1 cellular context compared by ENCODE assay signal in the genomic region with DNA sequence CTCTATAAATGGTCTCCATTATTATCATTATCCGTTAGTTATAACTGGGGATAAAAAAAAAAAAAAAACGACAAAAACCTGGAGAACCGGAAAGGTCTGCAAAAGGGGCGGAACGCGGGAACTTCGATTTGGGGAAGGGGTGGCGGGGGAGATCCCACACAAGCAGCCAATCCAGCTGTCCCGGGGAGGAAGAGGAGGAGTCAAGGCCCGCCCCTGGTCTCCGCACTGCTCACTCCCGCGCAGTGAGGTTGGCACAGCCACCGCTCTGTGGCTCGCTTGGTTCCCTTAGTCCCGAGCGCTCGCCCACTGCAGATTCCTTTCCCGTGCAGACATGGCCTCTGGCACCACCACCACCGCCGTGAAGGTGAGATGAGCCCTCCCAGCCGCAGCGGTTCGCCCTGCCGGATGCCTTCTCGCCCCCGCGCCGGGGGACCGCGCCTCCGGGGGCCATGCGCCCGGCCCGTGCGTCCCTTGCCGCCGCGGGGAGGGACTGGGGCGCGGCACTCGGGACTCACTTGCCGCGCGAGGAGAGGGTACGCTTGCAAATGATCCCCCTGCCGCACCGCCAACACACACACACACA.
A peak's percentile ranks its signal among the peaks of the same experiment; 100 is the strongest.
TF ChIP-seq lines count a peak whose summit lies in the region.

Gene MTAP (plus strand): TSS at position 219 of the 583 bp plus-strand sequence. CDS start 113 bp downstream, at position 332.

TF ChIP-seq in H1, 55 proteins besides CTCF, POLR2A, EP300 and RAD21:
- no peak for TF ChIP-seq POU5F1 (IDR thresholded peaks at IDR 0.05; ENCODE audit: low read depth, low read length)
- TF ChIP-seq SP4 (IDR thresholded peaks at IDR 0.05; ENCODE audit: low read length): no peak
- TF ChIP-seq CBX5 (IDR thresholded peaks at IDR 0.05; ENCODE audit: low read depth, low read length): no peak
- TF ChIP-seq TAF7 (optimal IDR thresholded peaks at IDR 0.05; ENCODE audit: borderline replicate concordance, low read depth, low read length): peak; percentile 65
- no peak for TF ChIP-seq JUN (IDR thresholded peaks at IDR 0.05; ENCODE audit: low read depth, low read length)
- no peak for TF ChIP-seq ASH2L (IDR thresholded peaks at IDR 0.05; ENCODE audit: low read length)
- peak; percentile 53 to 74; a peak in 2 of 4 replicates for TF ChIP-seq SIN3A (conservative IDR thresholded peaks at IDR 0.05 in 1 of 2, IDR thresholded peaks at IDR 0.05 in 1 of 2; ENCODE audit: low read depth in 1 of 2, low read length in 2 of 2)
- TF ChIP-seq TEAD4 (IDR thresholded peaks at IDR 0.05; ENCODE audit: low read depth, low read length): no peak
- no peak for TF ChIP-seq RFX5 (IDR thresholded peaks at IDR 0.05; ENCODE audit: borderline replicate concordance, low read depth, low read length)
- peak; percentile 63 for TF ChIP-seq KDM4A (IDR thresholded peaks at IDR 0.05; ENCODE audit: low read depth, low read length, severe bottlenecking)
- TF ChIP-seq CREB1 (IDR thresholded peaks at IDR 0.05): no peak
- TF ChIP-seq EGR1 (IDR thresholded peaks at IDR 0.05; ENCODE audit: borderline replicate concordance, low read depth, low read length): 0 out of 2 replicates have a peak, but pooled peaks have one; percentile 7
- no peak for TF ChIP-seq BACH1 (IDR thresholded peaks at IDR 0.05; ENCODE audit: low read length)
- TF ChIP-seq NANOG (IDR thresholded peaks at IDR 0.05; ENCODE audit: insufficient read depth, low read depth, low read length, poor library complexity, severe bottlenecking): no peak
- TF ChIP-seq RXRA (IDR thresholded peaks at IDR 0.05; ENCODE audit: insufficient read depth, low read depth, low read length): no peak
- no peak for TF ChIP-seq ATF3 (IDR thresholded peaks at IDR 0.05; ENCODE audit: insufficient read depth, low read depth, low read length)
- no peak for TF ChIP-seq SUZ12 (IDR thresholded peaks at IDR 0.05; ENCODE audit: low read length)
- no peak for TF ChIP-seq JUND (IDR thresholded peaks at IDR 0.05; ENCODE audit: low read length)
- TF ChIP-seq, protein P1, sequence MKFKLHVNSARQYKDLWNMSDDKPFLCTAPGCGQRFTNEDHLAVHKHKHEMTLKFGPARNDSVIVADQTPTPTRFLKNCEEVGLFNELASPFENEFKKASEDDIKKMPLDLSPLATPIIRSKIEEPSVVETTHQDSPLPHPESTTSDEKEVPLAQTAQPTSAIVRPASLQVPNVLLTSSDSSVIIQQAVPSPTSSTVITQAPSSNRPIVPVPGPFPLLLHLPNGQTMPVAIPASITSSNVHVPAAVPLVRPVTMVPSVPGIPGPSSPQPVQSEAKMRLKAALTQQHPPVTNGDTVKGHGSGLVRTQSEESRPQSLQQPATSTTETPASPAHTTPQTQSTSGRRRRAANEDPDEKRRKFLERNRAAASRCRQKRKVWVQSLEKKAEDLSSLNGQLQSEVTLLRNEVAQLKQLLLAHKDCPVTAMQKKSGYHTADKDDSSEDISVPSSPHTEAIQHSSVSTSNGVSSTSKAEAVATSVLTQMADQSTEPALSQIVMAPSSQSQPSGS (IDR thresholded peaks at IDR 0.05; ENCODE audit: low read length): no peak
- TF ChIP-seq MAFK (IDR thresholded peaks at IDR 0.05; ENCODE audit: low read depth, low read length): no peak
- TF ChIP-seq, protein P2, sequence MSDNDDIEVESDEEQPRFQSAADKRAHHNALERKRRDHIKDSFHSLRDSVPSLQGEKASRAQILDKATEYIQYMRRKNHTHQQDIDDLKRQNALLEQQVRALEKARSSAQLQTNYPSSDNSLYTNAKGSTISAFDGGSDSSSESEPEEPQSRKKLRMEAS (IDR thresholded peaks at IDR 0.05): 0 out of 2 replicates have a peak, but pooled peaks have one; percentile 46
- peak; percentile 87 for TF ChIP-seq PHF8 (conservative IDR thresholded peaks at IDR 0.05; ENCODE audit: low read depth, low read length)
- no peak for TF ChIP-seq CTBP2 (IDR thresholded peaks at IDR 0.05; ENCODE audit: borderline replicate concordance, insufficient read depth, insufficient read length, low read length)
- TF ChIP-seq EZH2 (IDR thresholded peaks at IDR 0.05; ENCODE audit: low read depth, low read length, severe bottlenecking): no peak
- no peak for TF ChIP-seq SIX5 (IDR thresholded peaks at IDR 0.05; ENCODE audit: low read depth, low read length)
- 0 out of 2 replicates have a peak, but pooled peaks have one; percentile 49 for TF ChIP-seq GTF2F1 (IDR thresholded peaks at IDR 0.05; ENCODE audit: borderline replicate concordance, low read depth, low read length)
- peak; percentile 97 for TF ChIP-seq POLR2AphosphoS5 (IDR thresholded peaks at IDR 0.05; ENCODE audit: low read depth, low read length)
- no peak for TF ChIP-seq RNF2 (IDR thresholded peaks at IDR 0.05; ENCODE audit: borderline replicate concordance, low read depth, low read length, missing control alignments, poor library complexity, severe bottlenecking)
- no peak for TF ChIP-seq NRF1 (IDR thresholded peaks at IDR 0.05; ENCODE audit: low read depth, low read length)
- TF ChIP-seq HDAC6 (IDR thresholded peaks at IDR 0.05; ENCODE audit: low read depth, low read length): no peak
- TF ChIP-seq SRF (IDR thresholded peaks at IDR 0.05; ENCODE audit: low read depth, low read length): no peak
- no peak for TF ChIP-seq KDM1A (IDR thresholded peaks at IDR 0.05; ENCODE audit: borderline replicate concordance, low read length)
- TF ChIP-seq FOSL1 (IDR thresholded peaks at IDR 0.05; ENCODE audit: insufficient read depth, low read depth, low read length): no peak
- TF ChIP-seq BCL11A (IDR thresholded peaks at IDR 0.05; ENCODE audit: low read depth in 2 of 2, low read length in 2 of 2): no peak
- no peak for TF ChIP-seq SIRT6 (IDR thresholded peaks at IDR 0.05; ENCODE audit: low read length)
- TF ChIP-seq SP2 (IDR thresholded peaks at IDR 0.05; ENCODE audit: low read length): no peak
- TF ChIP-seq ZNF274 (IDR thresholded peaks at IDR 0.05; ENCODE audit: borderline replicate concordance, extremely low read depth, low read length): no peak
- no peak for TF ChIP-seq BRCA1 (IDR thresholded peaks at IDR 0.05; ENCODE audit: low read depth, low read length)
- TF ChIP-seq CHD2 (IDR thresholded peaks at IDR 0.05; ENCODE audit: low read length): no peak
- no peak for TF ChIP-seq CBX8 (IDR thresholded peaks at IDR 0.05; ENCODE audit: borderline replicate concordance, low read depth, low read length)
- TF ChIP-seq RBBP5 (IDR thresholded peaks at IDR 0.05; ENCODE audit: borderline replicate concordance, low read depth, low read length): no peak
- peak; percentile 89 for TF ChIP-seq TBP (IDR thresholded peaks at IDR 0.05; ENCODE audit: low read depth, low read length)
- TF ChIP-seq CEBPB (IDR thresholded peaks at IDR 0.05; ENCODE audit: low read depth, low read length): no peak
- TF ChIP-seq, protein P3, sequence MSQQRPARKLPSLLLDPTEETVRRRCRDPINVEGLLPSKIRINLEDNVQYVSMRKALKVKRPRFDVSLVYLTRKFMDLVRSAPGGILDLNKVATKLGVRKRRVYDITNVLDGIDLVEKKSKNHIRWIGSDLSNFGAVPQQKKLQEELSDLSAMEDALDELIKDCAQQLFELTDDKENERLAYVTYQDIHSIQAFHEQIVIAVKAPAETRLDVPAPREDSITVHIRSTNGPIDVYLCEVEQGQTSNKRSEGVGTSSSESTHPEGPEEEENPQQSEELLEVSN (IDR thresholded peaks at IDR 0.05): 0 out of 2 replicates have a peak, but pooled peaks have one; percentile 74
- no peak for TF ChIP-seq YY1 (IDR thresholded peaks at IDR 0.05; ENCODE audit: low read depth, low read length)
- TF ChIP-seq, protein P4, sequence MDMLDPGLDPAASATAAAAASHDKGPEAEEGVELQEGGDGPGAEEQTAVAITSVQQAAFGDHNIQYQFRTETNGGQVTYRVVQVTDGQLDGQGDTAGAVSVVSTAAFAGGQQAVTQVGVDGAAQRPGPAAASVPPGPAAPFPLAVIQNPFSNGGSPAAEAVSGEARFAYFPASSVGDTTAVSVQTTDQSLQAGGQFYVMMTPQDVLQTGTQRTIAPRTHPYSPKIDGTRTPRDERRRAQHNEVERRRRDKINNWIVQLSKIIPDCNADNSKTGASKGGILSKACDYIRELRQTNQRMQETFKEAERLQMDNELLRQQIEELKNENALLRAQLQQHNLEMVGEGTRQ (IDR thresholded peaks at IDR 0.05; ENCODE audit: low read length): no peak
- peak; percentile 91 for TF ChIP-seq TAF1 (IDR thresholded peaks at IDR 0.05; ENCODE audit: low read depth, low read length)
- TF ChIP-seq TCF12 (IDR thresholded peaks at IDR 0.05; ENCODE audit: low read depth, low read length): no peak
- TF ChIP-seq KDM5A (IDR thresholded peaks at IDR 0.05; ENCODE audit: low read length): no peak
- TF ChIP-seq, protein P5, sequence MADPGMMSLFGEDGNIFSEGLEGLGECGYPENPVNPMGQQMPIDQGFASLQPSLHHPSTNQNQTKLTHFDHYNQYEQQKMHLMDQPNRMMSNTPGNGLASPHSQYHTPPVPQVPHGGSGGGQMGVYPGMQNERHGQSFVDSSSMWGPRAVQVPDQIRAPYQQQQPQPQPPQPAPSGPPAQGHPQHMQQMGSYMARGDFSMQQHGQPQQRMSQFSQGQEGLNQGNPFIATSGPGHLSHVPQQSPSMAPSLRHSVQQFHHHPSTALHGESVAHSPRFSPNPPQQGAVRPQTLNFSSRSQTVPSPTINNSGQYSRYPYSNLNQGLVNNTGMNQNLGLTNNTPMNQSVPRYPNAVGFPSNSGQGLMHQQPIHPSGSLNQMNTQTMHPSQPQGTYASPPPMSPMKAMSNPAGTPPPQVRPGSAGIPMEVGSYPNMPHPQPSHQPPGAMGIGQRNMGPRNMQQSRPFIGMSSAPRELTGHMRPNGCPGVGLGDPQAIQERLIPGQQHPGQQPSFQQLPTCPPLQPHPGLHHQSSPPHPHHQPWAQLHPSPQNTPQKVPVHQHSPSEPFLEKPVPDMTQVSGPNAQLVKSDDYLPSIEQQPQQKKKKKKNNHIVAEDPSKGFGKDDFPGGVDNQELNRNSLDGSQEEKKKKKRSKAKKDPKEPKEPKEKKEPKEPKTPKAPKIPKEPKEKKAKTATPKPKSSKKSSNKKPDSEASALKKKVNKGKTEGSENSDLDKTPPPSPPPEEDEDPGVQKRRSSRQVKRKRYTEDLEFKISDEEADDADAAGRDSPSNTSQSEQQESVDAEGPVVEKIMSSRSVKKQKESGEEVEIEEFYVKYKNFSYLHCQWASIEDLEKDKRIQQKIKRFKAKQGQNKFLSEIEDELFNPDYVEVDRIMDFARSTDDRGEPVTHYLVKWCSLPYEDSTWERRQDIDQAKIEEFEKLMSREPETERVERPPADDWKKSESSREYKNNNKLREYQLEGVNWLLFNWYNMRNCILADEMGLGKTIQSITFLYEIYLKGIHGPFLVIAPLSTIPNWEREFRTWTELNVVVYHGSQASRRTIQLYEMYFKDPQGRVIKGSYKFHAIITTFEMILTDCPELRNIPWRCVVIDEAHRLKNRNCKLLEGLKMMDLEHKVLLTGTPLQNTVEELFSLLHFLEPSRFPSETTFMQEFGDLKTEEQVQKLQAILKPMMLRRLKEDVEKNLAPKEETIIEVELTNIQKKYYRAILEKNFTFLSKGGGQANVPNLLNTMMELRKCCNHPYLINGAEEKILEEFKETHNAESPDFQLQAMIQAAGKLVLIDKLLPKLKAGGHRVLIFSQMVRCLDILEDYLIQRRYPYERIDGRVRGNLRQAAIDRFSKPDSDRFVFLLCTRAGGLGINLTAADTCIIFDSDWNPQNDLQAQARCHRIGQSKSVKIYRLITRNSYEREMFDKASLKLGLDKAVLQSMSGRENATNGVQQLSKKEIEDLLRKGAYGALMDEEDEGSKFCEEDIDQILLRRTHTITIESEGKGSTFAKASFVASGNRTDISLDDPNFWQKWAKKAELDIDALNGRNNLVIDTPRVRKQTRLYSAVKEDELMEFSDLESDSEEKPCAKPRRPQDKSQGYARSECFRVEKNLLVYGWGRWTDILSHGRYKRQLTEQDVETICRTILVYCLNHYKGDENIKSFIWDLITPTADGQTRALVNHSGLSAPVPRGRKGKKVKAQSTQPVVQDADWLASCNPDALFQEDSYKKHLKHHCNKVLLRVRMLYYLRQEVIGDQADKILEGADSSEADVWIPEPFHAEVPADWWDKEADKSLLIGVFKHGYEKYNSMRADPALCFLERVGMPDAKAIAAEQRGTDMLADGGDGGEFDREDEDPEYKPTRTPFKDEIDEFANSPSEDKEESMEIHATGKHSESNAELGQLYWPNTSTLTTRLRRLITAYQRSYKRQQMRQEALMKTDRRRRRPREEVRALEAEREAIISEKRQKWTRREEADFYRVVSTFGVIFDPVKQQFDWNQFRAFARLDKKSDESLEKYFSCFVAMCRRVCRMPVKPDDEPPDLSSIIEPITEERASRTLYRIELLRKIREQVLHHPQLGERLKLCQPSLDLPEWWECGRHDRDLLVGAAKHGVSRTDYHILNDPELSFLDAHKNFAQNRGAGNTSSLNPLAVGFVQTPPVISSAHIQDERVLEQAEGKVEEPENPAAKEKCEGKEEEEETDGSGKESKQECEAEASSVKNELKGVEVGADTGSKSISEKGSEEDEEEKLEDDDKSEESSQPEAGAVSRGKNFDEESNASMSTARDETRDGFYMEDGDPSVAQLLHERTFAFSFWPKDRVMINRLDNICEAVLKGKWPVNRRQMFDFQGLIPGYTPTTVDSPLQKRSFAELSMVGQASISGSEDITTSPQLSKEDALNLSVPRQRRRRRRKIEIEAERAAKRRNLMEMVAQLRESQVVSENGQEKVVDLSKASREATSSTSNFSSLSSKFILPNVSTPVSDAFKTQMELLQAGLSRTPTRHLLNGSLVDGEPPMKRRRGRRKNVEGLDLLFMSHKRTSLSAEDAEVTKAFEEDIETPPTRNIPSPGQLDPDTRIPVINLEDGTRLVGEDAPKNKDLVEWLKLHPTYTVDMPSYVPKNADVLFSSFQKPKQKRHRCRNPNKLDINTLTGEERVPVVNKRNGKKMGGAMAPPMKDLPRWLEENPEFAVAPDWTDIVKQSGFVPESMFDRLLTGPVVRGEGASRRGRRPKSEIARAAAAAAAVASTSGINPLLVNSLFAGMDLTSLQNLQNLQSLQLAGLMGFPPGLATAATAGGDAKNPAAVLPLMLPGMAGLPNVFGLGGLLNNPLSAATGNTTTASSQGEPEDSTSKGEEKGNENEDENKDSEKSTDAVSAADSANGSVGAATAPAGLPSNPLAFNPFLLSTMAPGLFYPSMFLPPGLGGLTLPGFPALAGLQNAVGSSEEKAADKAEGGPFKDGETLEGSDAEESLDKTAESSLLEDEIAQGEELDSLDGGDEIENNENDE (IDR thresholded peaks at IDR 0.05; ENCODE audit: insufficient replicate concordance, low read length): no peak
- TF ChIP-seq HDAC2 (IDR thresholded peaks at IDR 0.05; ENCODE audit: borderline replicate concordance in 1 of 2, low read depth in 2 of 2, low read length in 2 of 2): no peak
- TF ChIP-seq SAP30 (IDR thresholded peaks at IDR 0.05; ENCODE audit: insufficient read depth, insufficient replicate concordance, low read length): no peak
- no peak for TF ChIP-seq CHD1 (IDR thresholded peaks at IDR 0.05; ENCODE audit: low read depth, low read length)
- no peak; the same call in 1 of the 2 replicates for TF ChIP-seq SP1 (IDR thresholded peaks at IDR 0.05; ENCODE audit: low read depth, low read length)
- peak; percentile 20; the same call in 1 of the 2 replicates for TF ChIP-seq GABPA (IDR thresholded peaks at IDR 0.05; ENCODE audit: borderline replicate concordance, insufficient read depth, low read length)
